ENCODE assay signal across 8 cellular contexts in the genomic region with DNA sequence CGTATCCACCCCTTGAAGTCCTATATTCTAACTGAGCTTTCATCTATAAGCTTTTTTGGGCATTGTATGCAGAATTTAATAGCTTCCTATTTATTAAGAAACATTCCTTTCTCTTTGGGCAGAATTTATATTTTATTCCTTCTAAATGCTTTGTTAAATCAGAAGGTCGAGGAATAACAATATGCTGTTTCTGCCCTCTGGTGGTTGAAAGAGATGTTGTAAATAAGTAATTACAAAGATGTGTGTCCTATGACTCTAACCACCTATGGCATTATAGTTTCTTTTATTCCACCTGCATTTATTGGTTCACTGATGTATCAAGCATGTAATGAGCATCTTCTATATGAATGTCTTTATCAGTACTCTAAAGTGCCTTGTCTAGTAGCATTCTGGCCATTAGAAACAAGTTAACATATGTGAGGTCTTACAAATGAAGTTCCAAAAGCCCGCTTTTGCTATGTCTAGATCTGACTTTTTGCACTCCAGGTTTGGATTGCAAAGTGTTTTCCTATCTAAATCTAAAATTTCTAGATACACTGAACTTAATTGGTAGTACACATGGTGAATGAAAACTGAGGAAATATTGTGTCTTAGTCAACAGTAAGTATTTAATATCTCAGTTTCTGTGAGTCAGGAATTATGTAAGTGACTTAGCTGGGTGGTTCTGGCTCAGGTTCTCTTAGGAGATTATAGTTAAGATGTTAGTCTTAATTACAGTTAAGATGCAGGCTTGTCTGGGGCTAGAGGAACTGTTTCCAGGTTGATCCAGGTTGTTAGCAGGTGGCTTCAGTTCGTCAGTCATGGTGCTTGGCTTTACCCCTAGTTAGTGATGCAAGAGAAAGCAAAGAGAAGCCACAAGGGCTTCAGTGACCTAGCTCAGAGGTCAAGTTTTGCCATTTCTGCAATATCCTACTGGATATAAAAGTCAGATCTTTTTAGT. TPM values are rescaled to one million over a fixed set of nuclear protein-coding genes. Genes with fewer than 3 reads are reported as not detected.
DNase-seq lines count a peak whose midpoint lies in the region; TF ChIP-seq lines count a peak whose summit lies in the region.

No MANE protein-coding gene starts in this region.

- H2BK5ac ChIP-seq in mesendoderm (ENCODE audit: low read length) = no peak overlapping the region

- H2AK5ac ChIP-seq in mesendoderm (ENCODE audit: low read length) = no peak overlapping the region

- H3K4me2 ChIP-seq in mesendoderm (ENCODE audit: low read length) = no peak overlapping the region

- H3K9ac ChIP-seq in mesendoderm (ENCODE audit: low read length) = no peak overlapping the region

- POLR2A ChIA-PET in HEK293T (lab: Yijun Ruan, JAX) = no interaction called here

- peak; percentile 42 for DNase-seq in COLO829 (ENCODE audit: low spot score)
- DNase-seq in HEK293T (ENCODE audit: extremely low spot score) = peak; percentile 26
- DNase-seq in NCI-H526 treated with DMSO at 0.1 percent for 48 hours (lab: John Stamatoyannopoulos, UW) = peak; percentile 23
- no peak for DNase-seq in dorsolateral prefrontal cortex
- DNase-seq in mesendoderm = peak; percentile 65
- DNase-seq in effector memory CD4-positive, alpha-beta T cell = no peak
- no peak for DNase-seq in activated T-cell treated with anti-CD3 and anti-CD28 coated beads, Interleukin-2, amount 50 U/mL, for 48 hours
- DNase-seq in stimulated activated CD4-positive, alpha-beta T cell treated with anti-CD3 and anti-CD28 coated beads, Interleukin-4, amount 100 ng/mL, for 4 hours = no peak

- H2BK120ac ChIP-seq in mesendoderm (ENCODE audit: low read depth, low read length) = no peak overlapping the region

- TF ChIP-seq CTCF in dorsolateral prefrontal cortex (IDR thresholded peaks at IDR 0.05 in 54 of 56, conservative IDR thresholded peaks at IDR 0.05 in 2 of 56; ENCODE audit: low read depth in 1 of 56, partially characterized antibody in 56 of 56) = peak; percentile 60 to 85 (median 77)

- H3K79me2 ChIP-seq in mesendoderm (ENCODE audit: control insufficient read depth, insufficient read depth, low read length) = peaks cover 15% of the 10 kb centered on the region

- H3K4me1 ChIP-seq in mesendoderm (ENCODE audit: control insufficient read depth, low read depth, low read length) = peaks cover 11% of the 10 kb centered on the region
- no peaks in the 10 kb centered on the region for H3K4me1 ChIP-seq in effector memory CD4-positive, alpha-beta T cell (ENCODE audit: control insufficient read depth, insufficient read depth, low read length, poor library complexity, severe bottlenecking)

- no peak overlapping the region for H4K5ac ChIP-seq in mesendoderm (ENCODE audit: low read length)

- H3K18ac ChIP-seq in mesendoderm (ENCODE audit: low read length) = no peak overlapping the region

- H3K4me3 ChIP-seq in dorsolateral prefrontal cortex = peak overlapping the region in 40 of 59 donors; percentile 5 to 57 (median 36)
- no peak overlapping the region for H3K4me3 ChIP-seq in mesendoderm (ENCODE audit: low read length)
- no peak overlapping the region for H3K4me3 ChIP-seq in effector memory CD4-positive, alpha-beta T cell (ENCODE audit: insufficient read depth, low read depth, low read length, poor library complexity, severe bottlenecking)

- no peaks in the 10 kb centered on the region for H3K36me3 ChIP-seq in mesendoderm (ENCODE audit: control insufficient read depth, insufficient read depth, low read length)
- H3K36me3 ChIP-seq in effector memory CD4-positive, alpha-beta T cell (ENCODE audit: control insufficient read depth, insufficient read depth, low read length) = no peaks in the 10 kb centered on the region

- no peak overlapping the region for H2BK15ac ChIP-seq in mesendoderm (replicated peaks; ENCODE audit: low read depth)

- H3K9me3 ChIP-seq in effector memory CD4-positive, alpha-beta T cell (ENCODE audit: control insufficient read depth, low read length) = no peaks in the 10 kb centered on the region

- H4K8ac ChIP-seq in mesendoderm (ENCODE audit: low read depth, low read length) = no peak overlapping the region

- CTCF ChIA-PET in HEK293T (lab: Yijun Ruan, JAX) = interaction anchor here (0.6 to 1.2 kb wide), 8 partner anchors 9 to 312 kb away, joined by 3 to 5 read pairs (median 4); no protein-coding TSS in a partner anchor

- H3K56ac ChIP-seq in mesendoderm (ENCODE audit: low read length) = no peak overlapping the region

- peaks cover 8% of the 10 kb centered on the region for H3K79me1 ChIP-seq in mesendoderm (ENCODE audit: low read length)

- intact Hi-C loops in dorsolateral prefrontal cortex (cut with DNase I) = loop anchor here (5.0 to 10.0 kb wide), 4 partner anchors 48 to 935 kb away; no protein-coding TSS in a partner anchor

- WGBS in mesendoderm (ENCODE audit: extremely low coverage, insufficient coverage, low lambda C conversion rate) = no CpG with 5 or more reads among the region's 4 CpGs

- H3K27ac ChIP-seq in dorsolateral prefrontal cortex (peak overlapping the region in 13 of 59 donors; percentile 0 to 56 (median 34)), mesendoderm (ENCODE audit: low read depth, low read length) (no peak overlapping the region)
- H3K27ac ChIP-seq in effector memory CD4-positive, alpha-beta T cell (ENCODE audit: insufficient read depth, low read length, poor library complexity, severe bottlenecking) = no peak overlapping the region

- no peaks in the 10 kb centered on the region for H3K27me3 ChIP-seq in dorsolateral prefrontal cortex
- no peaks in the 10 kb centered on the region for H3K27me3 ChIP-seq in mesendoderm (ENCODE audit: insufficient read depth, low read length, poor library complexity)
- no peaks in the 10 kb centered on the region for H3K27me3 ChIP-seq in effector memory CD4-positive, alpha-beta T cell (replicated peaks; ENCODE audit: control insufficient read depth, insufficient read depth, low read length, poor library complexity, severe bottlenecking)

- H3K23ac ChIP-seq in mesendoderm (ENCODE audit: low read length) = no peak overlapping the region

- no peak overlapping the region for H3K4ac ChIP-seq in mesendoderm (ENCODE audit: low read depth, low read length)

TF ChIP-seq in HEK293T, 16 proteins besides CTCF, POLR2A, EP300 and RAD21:
- 0 out of 2 replicates have a peak, but pooled peaks have one; percentile 35 for TF ChIP-seq FOXK2 (IDR thresholded peaks at IDR 0.05)
- no peak for TF ChIP-seq FOXM1 (IDR thresholded peaks at IDR 0.05; ENCODE audit: borderline replicate concordance)
TF ChIP-seq in HEK293T: peak in this region for 1.

RNA-seq across cellular contexts. Expression of gene PLEKHA5, which starts 57.5 kb away (rescaled TPM):
- 100 to 1,000 TPM in 83 of 120 experiments, 10 to 100 TPM in 37; 56.6 to 158 (median 109) TPM for total RNA-seq in dorsolateral prefrontal cortex
- 35.6 TPM for polyA plus RNA-seq in mesendoderm (2013, experiment 1 of 2)
- polyA plus RNA-seq in mesendoderm (2013, experiment 2 of 2) = 34.8 TPM

Comparison
In these comparisons a context has a peak if more than half of its experiments do, and no peak if none do; other contexts are left out.
1. DNase-seq: peak in COLO829 (single experiment), HEK293T (single experiment), NCI-H526 treated with DMSO at 0.1 percent for 48 hours (single experiment) and mesendoderm (single experiment); none in dorsolateral prefrontal cortex (0 of 10), effector memory CD4-positive, alpha-beta T cell (0 of 3), activated T-cell treated with anti-CD3 and anti-CD28 coated beads, Interleukin-2, amount 50 U/mL, for 48 hours (0 of 2) and stimulated activated CD4-positive, alpha-beta T cell treated with anti-CD3 and anti-CD28 coated beads, Interleukin-4, amount 100 ng/mL, for 4 hours (0 of 2).
2. H3K4me3 ChIP-seq: peak in dorsolateral prefrontal cortex (40 of 59); none in mesendoderm (single experiment) and effector memory CD4-positive, alpha-beta T cell (single experiment).